Comparison of ENCODE assay signal across 24 cellular contexts in genomic region chr15:35305031-35305555, GRCh38.
DNase-seq lines count a peak whose midpoint lies in the region; ATAC-seq and TF ChIP-seq lines count a peak whose summit lies in the region.
"Had no signal": no experiment of that assay in that cellular context is flagged by ENCODE, and none has a peak within 500 bp of the region (broad histone marks: within the 10 kb centered on the region; RNA-seq: fewer than 3 reads in every experiment).

No MANE protein-coding gene starts in this region.

- H3K79me2 ChIP-seq in ACC112 (ENCODE audit: control insufficient read depth, insufficient read depth, low read length, unreplicated experiment) = no peaks in the 10 kb centered on the region

- H3K27me3 ChIP-seq in ACC112 (ENCODE audit: insufficient read depth, low read length) (no peaks in the 10 kb centered on the region), WERI-Rb-1 (ENCODE audit: insufficient read depth, low read depth, severe bottlenecking) (no peaks in the 10 kb centered on the region)
- H3K27me3 ChIP-seq: esophagus squamous epithelium, upper lobe of right lung had no signal

- DNase-seq in LHCN-M2 (ENCODE audit: low read depth) (peak; percentile 18), chondrocyte (ENCODE audit: low spot score) (no peak), omental fat pad (ENCODE audit: low spot score) (no peak), SKM-1 treated with dmso at 0.1 percent for 144 hours (lab: John Stamatoyannopoulos, UW; ENCODE audit: unreplicated experiment) (no peak), iPS-NIHi7 (ENCODE audit: extremely low spot score) (no peak), WERI-Rb-1 (no peak)
- DNase-seq in activated CD4-positive, CD25-positive, alpha-beta regulatory T cell (lab: John Stamatoyannopoulos, UW) = no peak
- DNase-seq: activated CD8-positive, alpha-beta T cell treated with anti-CD3 and anti-CD28 coated beads for 36 hours; activated T-cell treated with anti-CD3 and anti-CD28 coated beads, Interleukin-2, amount 50 U/mL, for 4 hours; CD4-positive, alpha-beta T cell; esophagus squamous epithelium; immature natural killer cell; NCI-H1930; NCI-H446 treated with DMSO at 0.1 percent for 48 hours; NK-92 treated with Interleukin-12 subunit alpha and Interleukin-12 subunit beta, amount 100 ng/mL, for 24 hours; retina; stimulated activated naive CD4-positive, alpha-beta T cell treated with Interleukin-2 at 50 U/mL for 16 hours; upper lobe of right lung had no signal

- H3K9me3 Mint-ChIP-seq in chondrocyte (ENCODE audit: low read depth) = no peaks in the 10 kb centered on the region
- H3K9me3 Mint-ChIP-seq: activated CD8-positive, alpha-beta T cell treated with anti-CD3 and anti-CD28 coated beads for 36 hours; activated T-cell treated with anti-CD3 and anti-CD28 coated beads, Interleukin-2, amount 50 U/mL, for 4 hours; CD4-positive, alpha-beta T cell; IgD-negative memory B cell; T-helper 1 cell treated with Interleukin-12 subunit alpha and Interleukin-12 subunit beta and Interleukin-4 antibody, amounts not matched to agents 30 μg/mL and 1 μg/mL, for 36 hours had no signal

- TF ChIP-seq CTCF in chondrocyte (IDR thresholded peaks at IDR 0.05) (no peak), omental fat pad (IDR thresholded peaks at IDR 0.05) (no peak), WERI-Rb-1 (IDR thresholded peaks at IDR 0.05; ENCODE audit: low read depth, low read length) (no peak)

- peak overlapping the region; percentile 60 for H3K27ac Mint-ChIP-seq in chondrocyte (ENCODE audit: unreplicated experiment)
- H3K27ac Mint-ChIP-seq: activated CD8-positive, alpha-beta T cell treated with anti-CD3 and anti-CD28 coated beads for 36 hours; activated naive CD8-positive, alpha-beta T cell; CD4-positive, alpha-beta T cell; IgD-negative memory B cell; immature natural killer cell; natural killer cell treated with Interleukin-12 subunit alpha and Interleukin-12 subunit beta and Interleukin-15 and Interleukin-18, amount 100 ng/mL, for 72 hours; T-helper 1 cell treated with Interleukin-12 subunit alpha and Interleukin-12 subunit beta and Interleukin-4 antibody, amounts not matched to agents 30 μg/mL and 1 μg/mL, for 36 hours had no signal

- ATAC-seq in omental fat pad (ENCODE audit: low FRiP score) = peak; percentile 43
- ATAC-seq: activated CD8-positive, alpha-beta T cell treated with anti-CD3 and anti-CD28 coated beads for 36 hours; activated T-cell treated with anti-CD3 and anti-CD28 coated beads, Interleukin-2, amount 50 U/mL, for 4 hours; natural killer cell treated with Interleukin-12 subunit alpha and Interleukin-12 subunit beta and Interleukin-15 and Interleukin-18, amount 100 ng/mL, for 72 hours; upper lobe of right lung had no signal

- H3K36me3 ChIP-seq in ACC112 (ENCODE audit: insufficient read depth, low read length) (no peaks in the 10 kb centered on the region), WERI-Rb-1 (no peaks in the 10 kb centered on the region)
- H3K36me3 ChIP-seq: esophagus squamous epithelium, HAP-1, upper lobe of right lung had no signal

- no peak overlapping the region for H3K4me3 Mint-ChIP-seq in chondrocyte (ENCODE audit: unreplicated experiment)
- H3K4me3 Mint-ChIP-seq: activated CD8-positive, alpha-beta T cell treated with anti-CD3 and anti-CD28 coated beads for 36 hours; activated naive CD8-positive, alpha-beta T cell; activated T-cell treated with anti-CD3 and anti-CD28 coated beads, Interleukin-2, amount 50 U/mL, for 4 hours; CD4-positive, alpha-beta T cell; IgD-negative memory B cell; immature natural killer cell; natural killer cell treated with Interleukin-12 subunit alpha and Interleukin-12 subunit beta and Interleukin-15 and Interleukin-18, amount 100 ng/mL, for 72 hours; T-helper 1 cell treated with Interleukin-12 subunit alpha and Interleukin-12 subunit beta and Interleukin-4 antibody, amounts not matched to agents 30 μg/mL and 1 μg/mL, for 36 hours had no signal

- H3K27ac ChIP-seq in ACC112 (ENCODE audit: low read depth, low read length) = peak overlapping the region; percentile 92
- H3K27ac ChIP-seq in WERI-Rb-1 = no peak overlapping the region
- H3K27ac ChIP-seq: upper lobe of right lung had no signal

- H3K4me1 Mint-ChIP-seq in chondrocyte (ENCODE audit: low read depth) = peaks cover 46% of the 10 kb centered on the region
- H3K4me1 Mint-ChIP-seq: immature natural killer cell had no signal

- no peaks in the 10 kb centered on the region for H3K27me3 Mint-ChIP-seq in chondrocyte (ENCODE audit: low read depth)
- H3K27me3 Mint-ChIP-seq: activated CD8-positive, alpha-beta T cell treated with anti-CD3 and anti-CD28 coated beads for 36 hours; activated naive CD8-positive, alpha-beta T cell; CD4-positive, alpha-beta T cell; IgD-negative memory B cell; natural killer cell treated with Interleukin-12 subunit alpha and Interleukin-12 subunit beta and Interleukin-15 and Interleukin-18, amount 100 ng/mL, for 72 hours had no signal

- H3K4me3 ChIP-seq in ACC112 (ENCODE audit: low read depth, low read length) (peak overlapping the region; percentile 21; the same call in 1 of the 2 replicates), WERI-Rb-1 (ENCODE audit: low read depth, low read length) (no peak overlapping the region)
- H3K4me3 ChIP-seq: esophagus squamous epithelium, HAP-1, upper lobe of right lung had no signal

- H3K36me3 Mint-ChIP-seq in chondrocyte (ENCODE audit: low read depth) = no peaks in the 10 kb centered on the region
- H3K36me3 Mint-ChIP-seq: immature natural killer cell; natural killer cell treated with Interleukin-12 subunit alpha and Interleukin-12 subunit beta and Interleukin-15 and Interleukin-18, amount 100 ng/mL, for 72 hours had no signal

- H3K4me1 ChIP-seq in ACC112 (ENCODE audit: control insufficient read depth, insufficient read depth, low read length, unreplicated experiment) = peaks cover 50% of the 10 kb centered on the region

- H3K9me3 ChIP-seq in WERI-Rb-1 (ENCODE audit: severe bottlenecking) = no peaks in the 10 kb centered on the region
- H3K9me3 ChIP-seq: esophagus squamous epithelium, HAP-1, upper lobe of right lung had no signal

- H2AFZ ChIP-seq in ACC112 (ENCODE audit: low read length, unreplicated experiment) = peak overlapping the region; percentile 46
